Comparison of ENCODE assay signal across 1 cellular context in the genomic region with DNA sequence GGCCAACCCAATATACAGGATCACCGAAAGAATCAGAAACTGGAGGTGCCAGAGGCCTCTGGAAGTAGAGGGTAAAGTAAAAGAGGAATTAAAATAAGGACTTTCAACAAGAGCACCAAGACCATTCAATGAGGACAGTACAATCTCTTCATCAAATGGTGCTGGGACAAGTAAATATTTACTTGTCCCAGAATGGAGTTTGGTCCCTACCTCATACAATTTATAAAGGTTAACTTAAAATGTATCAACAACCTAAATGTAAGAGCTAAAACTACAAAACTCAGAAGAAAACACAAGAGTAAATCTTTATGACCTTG.
TF ChIP-seq lines count a peak whose summit lies in the region.

No MANE protein-coding gene starts in this region.

TF ChIP-seq in HepG2, 621 proteins besides CTCF, POLR2A, EP300 and RAD21 (continued from another document and continues in another):
- TF ChIP-seq ZSCAN20 (CRISPR knock-in tag; IDR thresholded peaks at IDR 0.05; ENCODE audit: borderline replicate concordance): no peak
- TF ChIP-seq HCFC1 (IDR thresholded peaks at IDR 0.05; ENCODE audit: low read depth, low read length): no peak
- TF ChIP-seq SUZ12 (IDR thresholded peaks at IDR 0.05; ENCODE audit: low read depth, low read length): no peak
- no peak for TF ChIP-seq ZFP62 (CRISPR knock-in tag; IDR thresholded peaks at IDR 0.05)
- no peak for TF ChIP-seq ZFY (CRISPR knock-in tag; IDR thresholded peaks at IDR 0.05)
- TF ChIP-seq ZNF337 (CRISPR knock-in tag; IDR thresholded peaks at IDR 0.05; ENCODE audit: borderline replicate concordance, low read depth): peak; percentile 26; the same call in 1 of the 2 replicates
- peak; percentile 81 for TF ChIP-seq MED1 (CRISPR knock-in tag; IDR thresholded peaks at IDR 0.05)
- TF ChIP-seq, protein P1, sequence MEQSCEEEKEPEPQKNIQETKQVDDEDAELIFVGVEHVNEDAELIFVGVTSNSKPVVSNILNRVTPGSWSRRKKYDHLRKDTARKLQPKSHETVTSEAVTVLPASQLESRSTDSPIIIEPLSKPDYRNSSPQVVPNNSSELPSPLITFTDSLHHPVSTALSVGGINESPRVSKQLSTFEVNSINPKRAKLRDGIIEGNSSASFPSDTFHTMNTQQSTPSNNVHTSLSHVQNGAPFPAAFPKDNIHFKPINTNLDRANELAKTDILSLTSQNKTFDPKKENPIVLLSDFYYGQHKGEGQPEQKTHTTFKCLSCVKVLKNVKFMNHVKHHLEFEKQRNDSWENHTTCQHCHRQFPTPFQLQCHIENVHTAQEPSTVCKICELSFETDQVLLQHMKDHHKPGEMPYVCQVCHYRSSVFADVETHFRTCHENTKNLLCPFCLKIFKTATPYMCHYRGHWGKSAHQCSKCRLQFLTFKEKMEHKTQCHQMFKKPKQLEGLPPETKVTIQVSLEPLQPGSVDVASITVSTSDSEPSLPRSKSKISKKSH (CRISPR knock-in tag; IDR thresholded peaks at IDR 0.05; ENCODE audit: borderline replicate concordance): no peak
- no peak for TF ChIP-seq ZNF709 (CRISPR knock-in tag; IDR thresholded peaks at IDR 0.05)
- TF ChIP-seq SOX13 (IDR thresholded peaks at IDR 0.05): no peak
- TF ChIP-seq SOX13 (CRISPR knock-in tag; conservative IDR thresholded peaks at IDR 0.05 in 1 of 2, IDR thresholded peaks at IDR 0.05 in 1 of 2): peak in 1 of 2 experiments; percentile 70; a peak in 1 of 4 replicates
- TF ChIP-seq, protein P2, sequence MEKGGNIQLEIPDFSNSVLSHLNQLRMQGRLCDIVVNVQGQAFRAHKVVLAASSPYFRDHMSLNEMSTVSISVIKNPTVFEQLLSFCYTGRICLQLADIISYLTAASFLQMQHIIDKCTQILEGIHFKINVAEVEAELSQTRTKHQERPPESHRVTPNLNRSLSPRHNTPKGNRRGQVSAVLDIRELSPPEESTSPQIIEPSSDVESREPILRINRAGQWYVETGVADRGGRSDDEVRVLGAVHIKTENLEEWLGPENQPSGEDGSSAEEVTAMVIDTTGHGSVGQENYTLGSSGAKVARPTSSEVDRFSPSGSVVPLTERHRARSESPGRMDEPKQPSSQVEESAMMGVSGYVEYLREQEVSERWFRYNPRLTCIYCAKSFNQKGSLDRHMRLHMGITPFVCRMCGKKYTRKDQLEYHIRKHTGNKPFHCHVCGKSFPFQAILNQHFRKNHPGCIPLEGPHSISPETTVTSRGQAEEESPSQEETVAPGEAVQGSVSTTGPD (CRISPR knock-in tag; IDR thresholded peaks at IDR 0.05): no peak
- no peak for TF ChIP-seq NKX3-1 (CRISPR knock-in tag; IDR thresholded peaks at IDR 0.05)
- TF ChIP-seq SP4 (CRISPR knock-in tag; IDR thresholded peaks at IDR 0.05): no peak
- no peak for TF ChIP-seq XRCC5 (optimal IDR thresholded peaks at IDR 0.05; ENCODE audit: low read length)
- TF ChIP-seq NFYC (CRISPR knock-in tag; IDR thresholded peaks at IDR 0.05): no peak
- TF ChIP-seq ZNF362 (CRISPR knock-in tag; IDR thresholded peaks at IDR 0.05; ENCODE audit: borderline replicate concordance): no peak
- TF ChIP-seq SETDB1 (CRISPR knock-in tag; IDR thresholded peaks at IDR 0.05; ENCODE audit: borderline replicate concordance): no peak
- TF ChIP-seq, protein P3, sequence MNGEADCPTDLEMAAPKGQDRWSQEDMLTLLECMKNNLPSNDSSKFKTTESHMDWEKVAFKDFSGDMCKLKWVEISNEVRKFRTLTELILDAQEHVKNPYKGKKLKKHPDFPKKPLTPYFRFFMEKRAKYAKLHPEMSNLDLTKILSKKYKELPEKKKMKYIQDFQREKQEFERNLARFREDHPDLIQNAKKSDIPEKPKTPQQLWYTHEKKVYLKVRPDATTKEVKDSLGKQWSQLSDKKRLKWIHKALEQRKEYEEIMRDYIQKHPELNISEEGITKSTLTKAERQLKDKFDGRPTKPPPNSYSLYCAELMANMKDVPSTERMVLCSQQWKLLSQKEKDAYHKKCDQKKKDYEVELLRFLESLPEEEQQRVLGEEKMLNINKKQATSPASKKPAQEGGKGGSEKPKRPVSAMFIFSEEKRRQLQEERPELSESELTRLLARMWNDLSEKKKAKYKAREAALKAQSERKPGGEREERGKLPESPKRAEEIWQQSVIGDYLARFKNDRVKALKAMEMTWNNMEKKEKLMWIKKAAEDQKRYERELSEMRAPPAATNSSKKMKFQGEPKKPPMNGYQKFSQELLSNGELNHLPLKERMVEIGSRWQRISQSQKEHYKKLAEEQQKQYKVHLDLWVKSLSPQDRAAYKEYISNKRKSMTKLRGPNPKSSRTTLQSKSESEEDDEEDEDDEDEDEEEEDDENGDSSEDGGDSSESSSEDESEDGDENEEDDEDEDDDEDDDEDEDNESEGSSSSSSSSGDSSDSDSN (CRISPR knock-in tag; IDR thresholded peaks at IDR 0.05): no peak
- TF ChIP-seq MEF2D (CRISPR knock-in tag; IDR thresholded peaks at IDR 0.05): no peak
- TF ChIP-seq BORCS8-MEF2B (CRISPR knock-in tag; IDR thresholded peaks at IDR 0.05): no peak
- no peak for TF ChIP-seq TAF15 (IDR thresholded peaks at IDR 0.05; ENCODE audit: low read depth, low read length, poor library complexity, severe bottlenecking)
- no peak for TF ChIP-seq ZBTB44 (CRISPR knock-in tag; IDR thresholded peaks at IDR 0.05)
- no peak for TF ChIP-seq MXD1 (CRISPR knock-in tag; IDR thresholded peaks at IDR 0.05)
- no peak for TF ChIP-seq CREBL2 (CRISPR knock-in tag; IDR thresholded peaks at IDR 0.05; ENCODE audit: borderline replicate concordance)
- TF ChIP-seq MYC (CRISPR knock-in tag; IDR thresholded peaks at IDR 0.05; ENCODE audit: borderline replicate concordance): no peak
- TF ChIP-seq PAXIP1 (CRISPR knock-in tag; conservative IDR thresholded peaks at IDR 0.05): peak; percentile 87
- no peak for TF ChIP-seq ZNF569 (CRISPR knock-in tag; IDR thresholded peaks at IDR 0.05; ENCODE audit: borderline replicate concordance)
- TF ChIP-seq REL (CRISPR knock-in tag; conservative IDR thresholded peaks at IDR 0.05): no peak
- TF ChIP-seq, protein P4, sequence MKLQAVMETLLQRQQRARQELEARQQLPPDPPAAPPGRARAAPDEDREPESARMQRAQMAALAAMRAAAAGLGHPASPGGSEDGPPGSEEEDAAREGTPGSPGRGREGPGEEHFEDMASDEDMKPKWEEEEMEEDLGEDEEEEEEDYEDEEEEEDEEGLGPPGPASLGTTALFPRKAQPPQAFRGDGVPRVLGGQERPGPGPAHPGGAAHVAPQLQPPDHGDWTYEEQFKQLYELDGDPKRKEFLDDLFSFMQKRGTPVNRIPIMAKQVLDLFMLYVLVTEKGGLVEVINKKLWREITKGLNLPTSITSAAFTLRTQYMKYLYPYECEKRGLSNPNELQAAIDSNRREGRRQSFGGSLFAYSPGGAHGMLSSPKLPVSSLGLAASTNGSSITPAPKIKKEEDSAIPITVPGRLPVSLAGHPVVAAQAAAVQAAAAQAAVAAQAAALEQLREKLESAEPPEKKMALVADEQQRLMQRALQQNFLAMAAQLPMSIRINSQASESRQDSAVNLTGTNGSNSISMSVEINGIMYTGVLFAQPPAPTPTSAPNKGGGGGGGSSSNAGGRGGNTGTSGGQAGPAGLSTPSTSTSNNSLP (IDR thresholded peaks at IDR 0.05; ENCODE audit: low read depth, low read length): 0 out of 2 replicates have a peak, but pooled peaks have one; percentile 10
- TF ChIP-seq ZNF547 (CRISPR knock-in tag; IDR thresholded peaks at IDR 0.05): no peak
- TF ChIP-seq ZNF597 (CRISPR knock-in tag; IDR thresholded peaks at IDR 0.05): no peak
- TF ChIP-seq HOMEZ (CRISPR knock-in tag; IDR thresholded peaks at IDR 0.05; ENCODE audit: low read depth): peak; percentile 66; the same call in 1 of the 2 replicates
- TF ChIP-seq SRSF9 (IDR thresholded peaks at IDR 0.05; ENCODE audit: borderline replicate concordance, insufficient read depth, low read depth, low read length, poor library complexity, severe bottlenecking): no peak
- TF ChIP-seq U2AF1 (optimal IDR thresholded peaks at IDR 0.05; ENCODE audit: low read depth, low read length): no peak
- TF ChIP-seq PITX1 (CRISPR knock-in tag; IDR thresholded peaks at IDR 0.05): no peak
- TF ChIP-seq, protein P5, sequence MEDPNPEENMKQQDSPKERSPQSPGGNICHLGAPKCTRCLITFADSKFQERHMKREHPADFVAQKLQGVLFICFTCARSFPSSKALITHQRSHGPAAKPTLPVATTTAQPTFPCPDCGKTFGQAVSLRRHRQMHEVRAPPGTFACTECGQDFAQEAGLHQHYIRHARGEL (CRISPR knock-in tag; IDR thresholded peaks at IDR 0.05): no peak
- TF ChIP-seq FOXA3 (CRISPR knock-in tag; IDR thresholded peaks at IDR 0.05): peak; percentile 82
- TF ChIP-seq, protein P6, sequence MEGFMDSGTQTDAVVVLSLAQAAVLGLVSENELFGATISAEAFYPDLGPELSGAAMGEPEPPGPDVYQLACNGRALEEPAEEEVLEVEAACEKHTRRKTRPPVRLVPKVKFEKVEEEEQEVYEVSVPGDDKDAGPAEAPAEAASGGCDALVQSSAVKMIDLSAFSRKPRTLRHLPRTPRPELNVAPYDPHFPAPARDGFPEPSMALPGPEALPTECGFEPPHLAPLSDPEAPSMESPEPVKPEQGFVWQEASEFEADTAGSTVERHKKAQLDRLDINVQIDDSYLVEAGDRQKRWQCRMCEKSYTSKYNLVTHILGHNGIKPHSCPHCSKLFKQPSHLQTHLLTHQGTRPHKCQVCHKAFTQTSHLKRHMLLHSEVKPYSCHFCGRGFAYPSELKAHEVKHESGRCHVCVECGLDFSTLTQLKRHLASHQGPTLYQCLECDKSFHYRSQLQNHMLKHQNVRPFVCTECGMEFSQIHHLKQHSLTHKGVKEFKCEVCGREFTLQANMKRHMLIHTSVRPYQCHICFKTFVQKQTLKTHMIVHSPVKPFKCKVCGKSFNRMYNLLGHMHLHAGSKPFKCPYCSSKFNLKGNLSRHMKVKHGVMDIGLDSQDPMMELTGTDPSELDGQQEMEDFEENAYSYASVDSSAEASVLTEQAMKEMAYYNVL (CRISPR knock-in tag; IDR thresholded peaks at IDR 0.05; ENCODE audit: borderline replicate concordance): no peak
- TF ChIP-seq ZNF383 (CRISPR knock-in tag; IDR thresholded peaks at IDR 0.05; ENCODE audit: borderline replicate concordance): no peak
